26 cellular contexts compared by ENCODE assay signal in the genomic region with DNA sequence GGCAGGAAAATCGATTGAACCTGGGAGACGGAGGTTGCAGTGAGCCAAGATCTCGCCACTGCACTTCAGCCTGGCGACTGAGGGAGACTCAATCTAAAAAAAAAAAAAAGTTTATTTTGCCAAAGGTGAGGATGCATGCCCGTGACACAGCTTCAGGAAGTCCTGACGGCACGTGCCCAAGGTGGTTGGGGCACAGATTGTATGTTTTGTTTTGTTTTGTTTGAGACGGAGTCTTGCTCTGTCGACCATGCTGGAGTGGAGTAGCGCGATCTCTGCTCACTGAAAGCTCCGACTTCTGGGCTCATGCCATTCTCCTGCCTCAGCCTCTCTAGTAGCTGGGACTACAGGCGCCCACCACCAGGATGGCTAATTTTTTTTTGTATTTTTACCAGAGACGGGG. TPM values are rescaled to one million over a fixed set of nuclear protein-coding genes. Genes with fewer than 3 reads are reported as not detected.
A peak's percentile ranks its signal among the peaks of the same experiment; 100 is the strongest.
DNase-seq lines count a peak whose midpoint lies in the region; ATAC-seq and TF ChIP-seq lines count a peak whose summit lies in the region.
"Had no signal": no experiment of that assay in that cellular context is flagged by ENCODE, and none has a peak within 500 bp of the region (broad histone marks: within the 10 kb centered on the region; RNA-seq: fewer than 3 reads in every experiment).

No MANE protein-coding gene starts in this region.

- no peak overlapping the region for H2AK5ac ChIP-seq in H9 (ENCODE audit: insufficient read length, low read length)
- H2AK5ac ChIP-seq in trophoblast cell (ENCODE audit: low read length): peak overlapping the region; percentile 90

- no peaks in the 10 kb centered on the region for H3K9me3 ChIP-seq in H9 (ENCODE audit: control insufficient read depth, low read depth, low read length)
- H3K9me3 ChIP-seq in trophoblast cell (ENCODE audit: insufficient read depth, low read depth, low read length): no peaks in the 10 kb centered on the region
- H3K9me3 ChIP-seq: left ventricle myocardium inferior, mucosa of descending colon, tibial artery had no signal

- H4K8ac ChIP-seq in H9 (replicated peaks; ENCODE audit: insufficient read length, low read depth, low read length): no peak overlapping the region
- peak overlapping the region; percentile 69 for H4K8ac ChIP-seq in trophoblast cell (ENCODE audit: low read depth, low read length)

- no peaks in the 10 kb centered on the region for H4K20me1 ChIP-seq in H9 (ENCODE audit: control insufficient read depth, insufficient read depth, insufficient read length)

- no peak overlapping the region for H3K18ac ChIP-seq in H9 (ENCODE audit: insufficient read length, low read depth, low read length)
- peak overlapping the region; percentile 46 for H3K18ac ChIP-seq in trophoblast cell (ENCODE audit: low read length)

- no peak overlapping the region for H2BK12ac ChIP-seq in H9 (ENCODE audit: insufficient read length, low read depth, low read length)
- no peak overlapping the region for H2BK12ac ChIP-seq in trophoblast cell (ENCODE audit: low read length)

- H3T11ph ChIP-seq in H9 (ENCODE audit: low read length): no peak overlapping the region

- H2BK15ac ChIP-seq in H9 (ENCODE audit: low read depth, low read length): no peak overlapping the region

- H2BK20ac ChIP-seq in H9 (ENCODE audit: low read depth, low read length, poor library complexity, severe bottlenecking): no peak overlapping the region

- H4K12ac ChIP-seq in trophoblast cell (ENCODE audit: low read depth, low read length): no peak overlapping the region

- no peak for DNase-seq in activated CD4-positive, alpha-beta T cell treated with anti-CD3 and anti-CD28 coated beads, Interleukin-2, amount 10 ng/mL, durations not matched to agents 7 days and 5 days
- DNase-seq in activated CD4-positive, alpha-beta T cell treated with anti-CD3 and anti-CD28 coated beads, Interleukin-2, amount 50 U/mL, for 48 hours: no peak
- no peak for DNase-seq in H9
- DNase-seq in effector memory CD8-positive, alpha-beta T cell: no peak
- DNase-seq in trophoblast cell: no peak
- no peak for DNase-seq in substantia nigra (lab: John Stamatoyannopoulos, UW)
- DNase-seq in NOMO-1 treated with dmso at 0.1 percent for 144 hours (lab: John Stamatoyannopoulos, UW; ENCODE audit: unreplicated experiment): no peak
- DNase-seq: activated CD4-positive, CD25-positive, alpha-beta regulatory T cell treated with anti-CD3 and anti-CD28 coated beads, Interleukin-2, amount 50 U/mL, for 72 hours; activated effector memory CD4-positive, alpha-beta T cell treated with Interleukin-2 at 50 U/mL for 16 hours; amniotic stem cell; central memory CD4-positive, alpha-beta T cell; COR-L47; dorsolateral prefrontal cortex; left ventricle myocardium inferior; mucosa of descending colon; MV-4-11; NCI-H187 treated with DMSO at 0.1 percent for 48 hours; NCI-H69; nucleus accumbens; stimulated activated CD4-positive, alpha-beta T cell treated with anti-CD3 and anti-CD28 coated beads, Interleukin-1b, Interleukin-23, amount 100 ng/mL, for 48 hours; T1000; tibial artery had no signal

- H3K4me1 ChIP-seq in H9 (ENCODE audit: insufficient read depth, low read length): no peaks in the 10 kb centered on the region; the same call in 1 of the 2 replicates
- H3K4me1 ChIP-seq in trophoblast cell (ENCODE audit: control insufficient read depth in 1 of 2, insufficient read depth in 2 of 2, low read length in 2 of 2): peaks cover 20 to 29% of the 10 kb centered on the region in 2 experiments

- H3K79me1 ChIP-seq in H9 (ENCODE audit: insufficient read depth, low read depth, low read length, poor library complexity, severe bottlenecking) (peaks cover under 1% of the 10 kb centered on the region), trophoblast cell (ENCODE audit: low read length) (peaks cover 27% of the 10 kb centered on the region)

- no CpG with 5 or more reads among the region's 14 CpGs for WGBS in H9 (ENCODE audit: extremely low coverage, insufficient read length, low lambda C conversion rate)
- WGBS in trophoblast cell (ENCODE audit: extremely low coverage, insufficient coverage, insufficient read length): no CpG with 5 or more reads among the region's 14 CpGs

- no peak for ATAC-seq in effector memory CD8-positive, alpha-beta T cell (replicated peaks)
- no peak for ATAC-seq in HG02852 (IDR thresholded peaks at IDR 0.05; ENCODE audit: unreplicated experiment)
- ATAC-seq: mucosa of descending colon; stimulated activated memory B cell treated with anti-CD40 and anti-IgM and Interleukin-4, amounts not matched to agents 10 μg/mL and 1 μg/mL and 100 μg/mL, for 72 hours had no signal

- H3K9ac ChIP-seq in H9 (ENCODE audit: extremely low read depth, insufficient read length, low read length) (no peak overlapping the region), trophoblast cell (ENCODE audit: low read length) (no peak overlapping the region)
- H3K9ac ChIP-seq: KMS-11 had no signal

- H3K23me2 ChIP-seq in H9 (ENCODE audit: insufficient read length, low read depth, low read length, poor library complexity, severe bottlenecking): peaks cover 14% of the 10 kb centered on the region

- H3K4ac ChIP-seq in H9 (ENCODE audit: low read depth, low read length) (no peak overlapping the region), trophoblast cell (ENCODE audit: low read depth, low read length) (peak overlapping the region; percentile 27)

- no peaks in the 10 kb centered on the region for H3K27me3 Mint-ChIP-seq in activated CD4-positive, alpha-beta T cell treated with anti-CD3 and anti-CD28 coated beads, Interleukin-2, amount 10 ng/mL, durations not matched to agents 7 days and 5 days
- no peaks in the 10 kb centered on the region for H3K27me3 Mint-ChIP-seq in H9 (ENCODE audit: low read depth)
- no peaks in the 10 kb centered on the region for H3K27me3 Mint-ChIP-seq in effector memory CD8-positive, alpha-beta T cell
- H3K27me3 Mint-ChIP-seq: stimulated activated memory B cell treated with anti-CD40 and anti-IgM and Interleukin-4, amounts not matched to agents 10 μg/mL and 1 μg/mL and 100 μg/mL, for 72 hours had no signal

- peak overlapping the region; percentile 96 for H3K4me3 Mint-ChIP-seq in activated CD4-positive, alpha-beta T cell treated with anti-CD3 and anti-CD28 coated beads, Interleukin-2, amount 10 ng/mL, durations not matched to agents 7 days and 5 days
- H3K4me3 Mint-ChIP-seq in H9: peak overlapping the region; percentile 96 to 98; a peak in 3 of 5 replicates
- peak overlapping the region; percentile 34 to 98 for H3K4me3 Mint-ChIP-seq in effector memory CD8-positive, alpha-beta T cell
- H3K4me3 Mint-ChIP-seq: stimulated activated memory B cell treated with anti-CD40 and anti-IgM and Interleukin-4, amounts not matched to agents 10 μg/mL and 1 μg/mL and 100 μg/mL, for 72 hours had no signal

- H3K14ac ChIP-seq in H9 (ENCODE audit: insufficient read depth, low read length): no peak overlapping the region
- H3K14ac ChIP-seq in trophoblast cell (ENCODE audit: low read length): peak overlapping the region; percentile 55

- H3K27ac Mint-ChIP-seq in activated CD4-positive, alpha-beta T cell treated with anti-CD3 and anti-CD28 coated beads, Interleukin-2, amount 10 ng/mL, durations not matched to agents 7 days and 5 days: peak overlapping the region; percentile 46
- H3K27ac Mint-ChIP-seq in H9: peak overlapping the region in 2 of 3 experiments; percentile 66 to 81; a peak in 4 of 7 replicates
- H3K27ac Mint-ChIP-seq in effector memory CD8-positive, alpha-beta T cell: no peak overlapping the region
- H3K27ac Mint-ChIP-seq: stimulated activated memory B cell treated with anti-CD40 and anti-IgM and Interleukin-4, amounts not matched to agents 10 μg/mL and 1 μg/mL and 100 μg/mL, for 72 hours had no signal

- H3K4me2 ChIP-seq in H9 (ENCODE audit: insufficient read depth, insufficient read length, low read length) (no peak overlapping the region), trophoblast cell (ENCODE audit: low read length) (no peak overlapping the region)

- no peak overlapping the region for H2AFZ ChIP-seq in H9 (ENCODE audit: low read length)
- no peak overlapping the region for H2AFZ ChIP-seq in trophoblast cell (ENCODE audit: insufficient read depth, low read length, poor library complexity)
- H2AFZ ChIP-seq: hepatocyte had no signal

- H2BK5ac ChIP-seq in H9 (ENCODE audit: insufficient read length, low read length) (no peak overlapping the region), trophoblast cell (ENCODE audit: low read depth, low read length, poor library complexity) (no peak overlapping the region)

- H3K36me3 Mint-ChIP-seq in activated CD4-positive, alpha-beta T cell treated with anti-CD3 and anti-CD28 coated beads, Interleukin-2, amount 10 ng/mL, durations not matched to agents 7 days and 5 days (ENCODE audit: low read depth): peaks cover 32% of the 10 kb centered on the region
- peaks cover 7 to 34% (median 28%) of the 10 kb centered on the region in 3 experiments for H3K36me3 Mint-ChIP-seq in H9 (ENCODE audit: insufficient read depth in 1 of 3, low read depth in 3 of 3)
- H3K36me3 Mint-ChIP-seq in effector memory CD8-positive, alpha-beta T cell (ENCODE audit: insufficient read depth): peaks cover 32% of the 10 kb centered on the region

- H3K27me3 ChIP-seq in H9 (ENCODE audit: insufficient read depth, low read length): no peaks in the 10 kb centered on the region
- H3K27me3 ChIP-seq in trophoblast cell (ENCODE audit: insufficient read depth, low read length): no peaks in the 10 kb centered on the region
- H3K27me3 ChIP-seq: dorsolateral prefrontal cortex, hepatocyte, tibial artery had no signal

- no peaks in the 10 kb centered on the region for H3K9me3 Mint-ChIP-seq in activated CD4-positive, alpha-beta T cell treated with anti-CD3 and anti-CD28 coated beads, Interleukin-2, amount 10 ng/mL, durations not matched to agents 7 days and 5 days
- H3K9me3 Mint-ChIP-seq in H9: peaks cover 0 to 2% of the 10 kb centered on the region in 2 experiments; a peak in 1 of 5 replicates
- no peaks in the 10 kb centered on the region for H3K9me3 Mint-ChIP-seq in effector memory CD8-positive, alpha-beta T cell
- H3K9me3 Mint-ChIP-seq: stimulated activated memory B cell treated with anti-CD40 and anti-IgM and Interleukin-4, amounts not matched to agents 10 μg/mL and 1 μg/mL and 100 μg/mL, for 72 hours had no signal

- H3K23ac ChIP-seq in H9 (ENCODE audit: insufficient read length, low read depth, low read length) (no peak overlapping the region), trophoblast cell (ENCODE audit: low read length) (no peak overlapping the region)

- H3K79me2 ChIP-seq in H9 (ENCODE audit: insufficient read depth, low read length): peaks cover 25% of the 10 kb centered on the region; the same call in 1 of the 2 replicates
- peaks cover 19% of the 10 kb centered on the region for H3K79me2 ChIP-seq in trophoblast cell (ENCODE audit: control insufficient read depth, insufficient read depth, low read length, poor library complexity)

- H4K91ac ChIP-seq in H9 (ENCODE audit: insufficient read length, low read depth, low read length) (no peak overlapping the region), trophoblast cell (ENCODE audit: low read depth, low read length) (peak overlapping the region; percentile 43)

- H3K27ac ChIP-seq in H9 (ENCODE audit: insufficient read length, low read depth, low read length) (no peak overlapping the region), trophoblast cell (ENCODE audit: low read depth, low read length) (peak overlapping the region; percentile 50), substantia nigra (ENCODE audit: low read depth, low read length, poor library complexity, severe bottlenecking) (no peak overlapping the region)
- H3K27ac ChIP-seq: dorsolateral prefrontal cortex, left ventricle myocardium inferior, tibial artery had no signal

- peaks cover 61% of the 10 kb centered on the region for H3K4me1 Mint-ChIP-seq in activated CD4-positive, alpha-beta T cell treated with anti-CD3 and anti-CD28 coated beads, Interleukin-2, amount 10 ng/mL, durations not matched to agents 7 days and 5 days
- H3K4me1 Mint-ChIP-seq in H9: peaks cover 43 to 45% of the 10 kb centered on the region in 2 experiments
- peaks cover 47 to 49% of the 10 kb centered on the region in 2 donors for H3K4me1 Mint-ChIP-seq in effector memory CD8-positive, alpha-beta T cell (ENCODE audit: low read depth in 2 of 2)

- no peak overlapping the region for H4K5ac ChIP-seq in H9 (ENCODE audit: insufficient read length, low read depth, low read length)

- POLR2A ChIA-PET in activated CD4-positive, alpha-beta T cell treated with anti-CD3 and anti-CD28 coated beads, Interleukin-2, amount 10 ng/mL, durations not matched to agents 7 days and 5 days (lab: Charles Lee): no interaction called here

- H3K56ac ChIP-seq in H9 (ENCODE audit: insufficient read length, low read depth, low read length): no peak overlapping the region

- no peak for TF ChIP-seq CTCF in H9 (conservative IDR thresholded peaks at IDR 0.05)

- H3K4me3 ChIP-seq in trophoblast cell (ENCODE audit: low read depth, low read length): no peak overlapping the region
- H3K4me3 ChIP-seq: hepatocyte, mucosa of descending colon had no signal

- CTCF ChIA-PET in activated CD4-positive, alpha-beta T cell treated with anti-CD3 and anti-CD28 coated beads, Interleukin-2, amount 10 ng/mL, durations not matched to agents 7 days and 5 days (lab: Charles Lee): no interaction called here

- H3K36me3 ChIP-seq in trophoblast cell (ENCODE audit: control insufficient read depth in 1 of 2, insufficient read depth in 2 of 2, low read length in 2 of 2): peaks cover 1 to 2% of the 10 kb centered on the region in 2 experiments
- H3K36me3 ChIP-seq: left ventricle myocardium inferior, tibial artery had no signal

- H2BK120ac ChIP-seq in H9 (ENCODE audit: low read depth, low read length, poor library complexity, severe bottlenecking) (no peak overlapping the region), trophoblast cell (ENCODE audit: insufficient read depth, low read length, poor library complexity) (peak overlapping the region; percentile 24)

RNA-seq across cellular contexts. Expression of a gene that starts 3.3 kb away (rescaled TPM):
- total RNA-seq in activated CD4-positive, alpha-beta T cell treated with anti-CD3 and anti-CD28 coated beads, Interleukin-2, amount 10 ng/mL, durations not matched to agents 7 days and 5 days: 10 to 100 TPM in 1 of 2 experiments, 1 to 10 TPM in 1; 8.7 to 10.0 TPM
- 9.2 and 11.3 TPM in 2 replicates for total RNA-seq in H9 (2021)
- polyA plus RNA-seq in trophoblast cell (2013): 12.1 and 12.7 TPM in 2 replicates

RNA-seq across cellular contexts. Expression of a gene that starts 12.1 kb away (rescaled TPM):
- total RNA-seq in activated CD4-positive, alpha-beta T cell treated with anti-CD3 and anti-CD28 coated beads, Interleukin-2, amount 10 ng/mL, durations not matched to agents 7 days and 5 days: 10 to 100 TPM; 16.2 to 18.4 TPM
- 41.8 and 45.2 TPM in 2 replicates for total RNA-seq in H9 (2021)
- polyA plus RNA-seq in trophoblast cell (2013): 7.5 and 8.0 TPM in 2 replicates

RNA-seq across cellular contexts. Expression of a gene that starts 31.7 kb away (rescaled TPM):
- 10 to 100 TPM; 35.3 to 35.6 TPM for total RNA-seq in activated CD4-positive, alpha-beta T cell treated with anti-CD3 and anti-CD28 coated beads, Interleukin-2, amount 10 ng/mL, durations not matched to agents 7 days and 5 days
- 37.5 and 40.0 TPM in 2 replicates for total RNA-seq in H9 (2021)
- polyA plus RNA-seq in trophoblast cell (2013): 18.5 and 19.9 TPM in 2 replicates

RNA-seq across cellular contexts. Expression of a gene that starts 48.5 kb away (rescaled TPM):
- 10 to 100 TPM; 26.8 to 28.4 TPM for total RNA-seq in activated CD4-positive, alpha-beta T cell treated with anti-CD3 and anti-CD28 coated beads, Interleukin-2, amount 10 ng/mL, durations not matched to agents 7 days and 5 days
- 14.8 and 17.6 TPM in 2 replicates for total RNA-seq in H9 (2021)
- 4.7 and 4.8 TPM in 2 replicates for polyA plus RNA-seq in trophoblast cell (2013)

Comparison
In these comparisons a context has a peak if more than half of its experiments do, and no peak if none do; other contexts are left out.
1. H3K27ac Mint-ChIP-seq: peak in activated CD4-positive, alpha-beta T cell treated with anti-CD3 and anti-CD28 coated beads, Interleukin-2, amount 10 ng/mL, durations not matched to agents 7 days and 5 days (single experiment) and H9 (2 of 3); none in effector memory CD8-positive, alpha-beta T cell (0 of 2).
2. Peak in every context shown above with its lines, with median percentiles within 50 percentile points of each other: H3K4me3 Mint-ChIP-seq.